ENCODE assay signal across 17 cellular contexts in the genomic region with DNA sequence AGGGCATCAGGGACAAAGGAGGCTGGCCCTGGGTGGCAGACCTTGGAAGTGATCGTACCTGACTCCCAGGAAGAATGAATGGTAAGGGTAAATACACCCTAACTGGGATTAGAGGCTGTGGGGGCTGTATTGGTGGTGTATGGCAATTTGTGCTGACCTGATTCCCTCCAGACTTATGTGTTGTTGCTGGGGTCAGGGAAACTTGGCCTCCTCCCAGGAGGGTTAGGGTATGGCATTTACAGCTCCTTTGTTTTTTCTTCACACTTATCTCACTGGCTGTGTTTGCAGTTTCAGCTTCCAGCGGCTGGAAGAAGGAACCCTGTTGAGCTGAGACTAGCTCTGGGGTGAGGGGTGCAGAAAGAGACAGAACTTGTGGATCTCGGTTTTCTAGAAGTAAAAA. TPM values are rescaled to one million over a fixed set of nuclear protein-coding genes. Genes with fewer than 3 reads are reported as not detected.
DNase-seq lines count a peak whose midpoint lies in the region; TF ChIP-seq lines count a peak whose summit lies in the region.
"Had no signal": no experiment of that assay in that cellular context is flagged by ENCODE, and none has a peak within 500 bp of the region (broad histone marks: within the 10 kb centered on the region; RNA-seq: fewer than 3 reads in every experiment).

No MANE protein-coding gene starts in this region.

- POLR2A ChIA-PET in HEK293 (lab: Yijun Ruan, JAX): no interaction called here

- peaks cover 31% of the 10 kb centered on the region for H3K4me1 Mint-ChIP-seq in osteocyte (ENCODE audit: unreplicated experiment)
- H3K4me1 Mint-ChIP-seq: activated B cell treated with CpG ODN at 0.5 μM for 24 hours had no signal

- DNase-seq in OCI-M1 (lab: John Stamatoyannopoulos, UW) (peak; percentile 37), hepatocyte (ENCODE audit: low spot score) (no peak), osteocyte (ENCODE audit: extremely low spot score, unreplicated experiment) (no peak), NCI-H2171 treated with DMSO at 0.1 percent for 48 hours (lab: John Stamatoyannopoulos, UW) (no peak), cortex of kidney (lab: John Stamatoyannopoulos, UW) (no peak), activated gamma-delta T cell treated with Interleukin-2 at 50 U/mL for 16 hours (no peak)
- no peak for DNase-seq in stimulated activated CD4-positive, alpha-beta T cell treated with anti-CD3 and anti-CD28 coated beads, Interleukin-12 subunit alpha, Interleukin-12 subunit beta, amount 100 ng/mL, for 4 hours
- DNase-seq: activated B cell treated with CpG ODN at 0.5 μM for 24 hours; activated naive CD4-positive, alpha-beta T cell treated with anti-CD3 and anti-CD28 coated beads, Interleukin-2, amount 10 ng/mL, durations not matched to agents 7 days and 5 days; DMS153; kidney glomerular epithelial cell; NCI-H1048; NCI-H446; retina; stimulated activated CD4-positive, alpha-beta T cell treated with anti-CD3 and anti-CD28 coated beads, Interleukin-2, amount 100 ng/mL, for 24 hours had no signal

- H3K27me3 ChIP-seq in hepatocyte: no peaks in the 10 kb centered on the region
- H3K27me3 ChIP-seq: tibial nerve had no signal

- H3K36me3 ChIP-seq in HEK293 (ENCODE audit: control insufficient read depth in 2 of 2, insufficient read depth in 1 of 2, low read length in 2 of 2) (peaks cover 0 to 22% of the 10 kb centered on the region in 2 experiments; a peak in 1 of 3 replicates), hepatocyte (replicated peaks; ENCODE audit: insufficient read depth, low read depth) (no peaks in the 10 kb centered on the region)

- peak overlapping the region; percentile 36; the same call in 1 of the 2 replicates for H3K27ac ChIP-seq in HEK293 (ENCODE audit: extremely low read depth, low read depth, low read length)
- peak overlapping the region; percentile 41 for H3K27ac ChIP-seq in hepatocyte
- H3K27ac ChIP-seq: tibial nerve had no signal

- peaks cover 4% of the 10 kb centered on the region for H4K20me1 ChIP-seq in hepatocyte (ENCODE audit: insufficient read depth, poor library complexity, severe bottlenecking)

- 27% methylated on average over 3 of the region's 3 CpGs for WGBS in hepatocyte (ENCODE audit: low lambda C conversion rate, missing lambda C conversion rate)

- no peak overlapping the region for H2AFZ ChIP-seq in hepatocyte

- CTCF ChIA-PET in HEK293 (lab: Yijun Ruan, JAX): interaction anchor here (3.8 kb wide), 1 partner anchor 57 kb away, joined by 18 read pairs; no protein-coding TSS in a partner anchor

- H3K4me2 ChIP-seq in hepatocyte: peak overlapping the region; percentile 68

- no peaks in the 10 kb centered on the region for H3K9me2 ChIP-seq in hepatocyte (replicated peaks; ENCODE audit: insufficient read depth)

- TF ChIP-seq CTCF in HEK293 (tag by site-specific recombination; IDR thresholded peaks at IDR 0.05): no peak
- no peak for TF ChIP-seq CTCF in hepatocyte (IDR thresholded peaks at IDR 0.05; ENCODE audit: poor library complexity)
- TF ChIP-seq CTCF in osteocyte (IDR thresholded peaks at IDR 0.05): no peak

- H3K79me2 ChIP-seq in hepatocyte: peaks cover 65% of the 10 kb centered on the region

- peak overlapping the region; percentile 67 for H3K27ac Mint-ChIP-seq in osteocyte (ENCODE audit: unreplicated experiment)
- H3K27ac Mint-ChIP-seq: activated B cell treated with CpG ODN at 0.5 μM for 24 hours; activated naive CD4-positive, alpha-beta T cell treated with anti-CD3 and anti-CD28 coated beads, Interleukin-2, amount 10 ng/mL, durations not matched to agents 7 days and 5 days had no signal

- H3K36me3 Mint-ChIP-seq in osteocyte (ENCODE audit: unreplicated experiment): peaks cover 13% of the 10 kb centered on the region

- H3K27me3 Mint-ChIP-seq in osteocyte (ENCODE audit: unreplicated experiment): no peaks in the 10 kb centered on the region

- no peaks in the 10 kb centered on the region for H3K9me3 Mint-ChIP-seq in osteocyte (ENCODE audit: unreplicated experiment)
- H3K9me3 Mint-ChIP-seq: activated B cell treated with CpG ODN at 0.5 μM for 24 hours; activated naive CD4-positive, alpha-beta T cell treated with anti-CD3 and anti-CD28 coated beads, Interleukin-2, amount 10 ng/mL, durations not matched to agents 7 days and 5 days had no signal

- H3K4me1 ChIP-seq in HEK293 (ENCODE audit: control insufficient read depth, insufficient read depth, low read length): peaks cover 31% of the 10 kb centered on the region
- H3K4me1 ChIP-seq in hepatocyte (ENCODE audit: insufficient read depth): peaks cover 43% of the 10 kb centered on the region

- H3K4me3 ChIP-seq in HEK293 (ENCODE audit: low read depth, low read length): no peak overlapping the region
- no peak overlapping the region for H3K4me3 ChIP-seq in hepatocyte
- H3K4me3 ChIP-seq: tibial nerve had no signal

- H3K9me3 ChIP-seq in HEK293 (ENCODE audit: control insufficient read depth, insufficient read depth, low read depth, low read length) (no peaks in the 10 kb centered on the region), hepatocyte (ENCODE audit: low read depth) (no peaks in the 10 kb centered on the region)
- H3K9me3 ChIP-seq: tibial nerve had no signal

- peak overlapping the region; percentile 54 for H3K4me3 Mint-ChIP-seq in osteocyte (ENCODE audit: unreplicated experiment)
- H3K4me3 Mint-ChIP-seq: activated B cell treated with CpG ODN at 0.5 μM for 24 hours; activated naive CD4-positive, alpha-beta T cell treated with anti-CD3 and anti-CD28 coated beads, Interleukin-2, amount 10 ng/mL, durations not matched to agents 7 days and 5 days had no signal

TF ChIP-seq in HEK293, 187 proteins besides CTCF, POLR2A, EP300 and RAD21 (continues in another document):
- TF ChIP-seq BCL11A (tag by site-specific recombination; IDR thresholded peaks at IDR 0.05; ENCODE audit: low read depth) (no peak), ZNF18 (tag by site-specific recombination; IDR thresholded peaks at IDR 0.05) (peak; percentile 51; the same call in 1 of the 2 replicates), PRDM2 (tag by site-specific recombination; IDR thresholded peaks at IDR 0.05; ENCODE audit: borderline replicate concordance) (no peak), ZNF174 (tag by site-specific recombination; IDR thresholded peaks at IDR 0.05) (no peak)

RNA-seq across cellular contexts. Expression of gene VANGL1, which starts 8.2 kb away (rescaled TPM):
- total RNA-seq in hepatocyte: 10.6 and 12.1 TPM in 2 replicates
- 9.3 and 11.6 TPM in 2 replicates for polyA plus RNA-seq in hepatocyte
- 16.2 and 16.7 TPM in 2 replicates for total RNA-seq in osteocyte
